23 cellular contexts compared by ENCODE assay signal in genomic region chr3:37190667-37191066, GRCh38.
"Had no signal": no experiment of that assay in that cellular context is flagged by ENCODE, and none has a peak within 500 bp of the region (broad histone marks: within the 10 kb centered on the region; RNA-seq: fewer than 3 reads in every experiment).

No MANE protein-coding gene starts in this region.

- H3K4me1 Mint-ChIP-seq: memory B cell; mesothelial cell of epicardium; stimulated activated naive B cell treated with anti-CD40 and anti-IgM and Interleukin-4, amounts not matched to agents 10 μg/mL and 1 μg/mL and 100 μg/mL, for 72 hours had no signal

- DNase-seq: cortex of kidney; dorsolateral prefrontal cortex; effector CD8-positive, alpha-beta T cell; heart right ventricle; islet precursor cell; left lung; lower lobe of right lung; occipital lobe; retina; right lobe of liver; stimulated activated CD4-positive, alpha-beta T cell treated with anti-CD3 and anti-CD28 coated beads, Interleukin-15, amount 100 ng/mL, for 24 hours; stimulated activated CD4-positive, alpha-beta T cell treated with anti-CD3 and anti-CD28 coated beads, Interleukin-1b, Interleukin-23, amount 100 ng/mL, for 48 hours; stimulated activated CD4-positive, alpha-beta T cell treated with anti-CD3 and anti-CD28 coated beads, Interleukin-4, amount 100 ng/mL, for 4 hours; stimulated activated naive B cell treated with anti-CD40 and anti-IgM and Interleukin-4, amounts not matched to agents 10 μg/mL and 1 μg/mL and 100 μg/mL, for 72 hours; trophoblast cell had no signal

- H3K4me3 Mint-ChIP-seq: memory B cell; mesothelial cell of epicardium; natural killer cell treated with Interleukin-12 subunit alpha and Interleukin-12 subunit beta and Interleukin-15 and Interleukin-18, amount 100 ng/mL, for 72 hours; stimulated activated naive B cell treated with anti-CD40 and anti-IgM and Interleukin-4, amounts not matched to agents 10 μg/mL and 1 μg/mL and 100 μg/mL, for 72 hours had no signal

- H3K27ac ChIP-seq: dorsolateral prefrontal cortex, heart right ventricle, left lung, lower lobe of right lung, parathyroid adenoma, prostate gland, right lobe of liver had no signal

- H3K9me3 ChIP-seq: heart right ventricle, left lung, lower lobe of right lung, prostate gland, right lobe of liver had no signal

- H3K36me3 ChIP-seq: heart right ventricle, left lung, lower lobe of right lung, prostate gland, right lobe of liver had no signal

- H3K4me1 ChIP-seq: heart right ventricle, left lung, lower lobe of right lung, parathyroid adenoma, prostate gland, right lobe of liver had no signal

- H3K9ac ChIP-seq: parathyroid adenoma had no signal

- H3K27me3 ChIP-seq: dorsolateral prefrontal cortex, heart right ventricle, left lung, right lobe of liver had no signal

- ATAC-seq: esophagus mucosa; heart right ventricle; left lung; lower lobe of right lung; natural killer cell treated with Interleukin-12 subunit alpha and Interleukin-12 subunit beta and Interleukin-15 and Interleukin-18, amount 100 ng/mL, for 72 hours; right lobe of liver; stimulated activated naive B cell treated with anti-CD40 and anti-IgM and Interleukin-4, amounts not matched to agents 10 μg/mL and 1 μg/mL and 100 μg/mL, for 72 hours had no signal

- FAIRE-seq: frontal cortex, urothelium cell line had no signal

- H3K4me3 ChIP-seq: dorsolateral prefrontal cortex, heart right ventricle, left lung, lower lobe of right lung, prostate gland, right lobe of liver had no signal

- H2AFZ ChIP-seq: parathyroid adenoma had no signal

- H3K36me3 Mint-ChIP-seq: memory B cell; mesothelial cell of epicardium; natural killer cell treated with Interleukin-12 subunit alpha and Interleukin-12 subunit beta and Interleukin-15 and Interleukin-18, amount 100 ng/mL, for 72 hours; stimulated activated naive B cell treated with anti-CD40 and anti-IgM and Interleukin-4, amounts not matched to agents 10 μg/mL and 1 μg/mL and 100 μg/mL, for 72 hours had no signal

- H3K27ac Mint-ChIP-seq: memory B cell; mesothelial cell of epicardium; natural killer cell treated with Interleukin-12 subunit alpha and Interleukin-12 subunit beta and Interleukin-15 and Interleukin-18, amount 100 ng/mL, for 72 hours; stimulated activated naive B cell treated with anti-CD40 and anti-IgM and Interleukin-4, amounts not matched to agents 10 μg/mL and 1 μg/mL and 100 μg/mL, for 72 hours had no signal

- H3K9me3 Mint-ChIP-seq: memory B cell; mesothelial cell of epicardium; natural killer cell treated with Interleukin-12 subunit alpha and Interleukin-12 subunit beta and Interleukin-15 and Interleukin-18, amount 100 ng/mL, for 72 hours; stimulated activated naive B cell treated with anti-CD40 and anti-IgM and Interleukin-4, amounts not matched to agents 10 μg/mL and 1 μg/mL and 100 μg/mL, for 72 hours had no signal

- H3K27me3 Mint-ChIP-seq: memory B cell; stimulated activated naive B cell treated with anti-CD40 and anti-IgM and Interleukin-4, amounts not matched to agents 10 μg/mL and 1 μg/mL and 100 μg/mL, for 72 hours had no signal
